Comparison of ENCODE assay signal across 9 cellular contexts in genomic region chr3:142931222-142931621, GRCh38.
DNase-seq lines count a peak whose midpoint lies in the region; ATAC-seq and TF ChIP-seq lines count a peak whose summit lies in the region.
"Had no signal": no experiment of that assay in that cellular context is flagged by ENCODE, and none has a peak within 500 bp of the region (broad histone marks: within the 10 kb centered on the region; RNA-seq: fewer than 3 reads in every experiment).

No MANE protein-coding gene starts in this region.

- peaks cover 29 to 36% of the 10 kb centered on the region in 2 donors for H3K27me3 Mint-ChIP-seq in effector memory CD8-positive, alpha-beta T cell

- DNase-seq in DND-41 (peak; percentile 13), SIG-M5 (lab: John Stamatoyannopoulos, UW) (no peak), NCI-H510A (lab: John Stamatoyannopoulos, UW) (no peak), hepatic stellate cell (ENCODE audit: low spot score) (no peak), DMS53 (lab: John Stamatoyannopoulos, UW) (no peak)
- peak in 1 of 3 experiments; percentile 12 for DNase-seq in effector memory CD8-positive, alpha-beta T cell
- DNase-seq: hippocampal formation had no signal

- H3K4me3 Mint-ChIP-seq in effector memory CD8-positive, alpha-beta T cell: no peak overlapping the region

- no peak overlapping the region for H3K4me2 ChIP-seq in DND-41 (ENCODE audit: insufficient read depth, low read length)

- no peak overlapping the region; the same call in 1 of the 2 replicates for H2AFZ ChIP-seq in DND-41 (ENCODE audit: low read depth, low read length)

- TF ChIP-seq CTCF in DND-41 (IDR thresholded peaks at IDR 0.05; ENCODE audit: borderline replicate concordance, extremely low read depth, low read length, poor library complexity, severe bottlenecking): peak; percentile 49

- H3K4me1 Mint-ChIP-seq in effector memory CD8-positive, alpha-beta T cell (ENCODE audit: low read depth in 2 of 2): no peaks in the 10 kb centered on the region

- H3K36me3 Mint-ChIP-seq in effector memory CD8-positive, alpha-beta T cell (ENCODE audit: insufficient read depth): no peaks in the 10 kb centered on the region

- H3K9me3 ChIP-seq in DND-41 (ENCODE audit: insufficient read depth, low read length, severe bottlenecking): no peaks in the 10 kb centered on the region

- H3K9ac ChIP-seq in DND-41 (ENCODE audit: low read depth, low read length): no peak overlapping the region

- H3K27ac Mint-ChIP-seq in effector memory CD8-positive, alpha-beta T cell: no peak overlapping the region

- ATAC-seq in DND-41 (ENCODE audit: insufficient read depth, low read depth) (peak; percentile 73), GM19372 (IDR thresholded peaks at IDR 0.05; ENCODE audit: low read depth, unreplicated experiment) (peak; percentile 86), HG03565 (IDR thresholded peaks at IDR 0.05; ENCODE audit: unreplicated experiment) (peak; percentile 79)
- ATAC-seq in effector memory CD8-positive, alpha-beta T cell (replicated peaks): peak; percentile 51

- H3K27me3 ChIP-seq in DND-41 (ENCODE audit: insufficient read depth, low read length, poor library complexity): peaks cover 9% of the 10 kb centered on the region

- H4K20me1 ChIP-seq in DND-41 (ENCODE audit: insufficient read depth, low read length): no peaks in the 10 kb centered on the region

- no peaks in the 10 kb centered on the region for H3K36me3 ChIP-seq in DND-41 (ENCODE audit: insufficient read depth, low read length)

- no peaks in the 10 kb centered on the region for H3K9me3 Mint-ChIP-seq in effector memory CD8-positive, alpha-beta T cell

- no peak overlapping the region for H3K4me3 ChIP-seq in DND-41 (ENCODE audit: low read depth in 1 of 2, low read length in 2 of 2)

- H3K79me2 ChIP-seq in DND-41 (ENCODE audit: insufficient read depth, low read length): no peaks in the 10 kb centered on the region

- no peak overlapping the region for H3K27ac ChIP-seq in DND-41 (ENCODE audit: low read length)

- H3K4me1 ChIP-seq in DND-41 (ENCODE audit: insufficient read depth, low read length): no peaks in the 10 kb centered on the region
